In genomic region chrX:136210243-136210642, GRCh38 we compare ENCODE assay signal across 12 cellular contexts. TPM values are rescaled to one million over a fixed set of nuclear protein-coding genes. Genes with fewer than 3 reads are reported as not detected.
A peak's percentile ranks its signal among the peaks of the same experiment; 100 is the strongest.
DNase-seq lines count a peak whose midpoint lies in the region; ATAC-seq and TF ChIP-seq lines count a peak whose summit lies in the region.
"Had no signal": no experiment of that assay in that cellular context is flagged by ENCODE, and none has a peak within 500 bp of the region (broad histone marks: within the 10 kb centered on the region; RNA-seq: fewer than 3 reads in every experiment).

No MANE protein-coding gene starts in this region.

- no peak overlapping the region for H4K8ac ChIP-seq in neuronal stem cell (ENCODE audit: low read depth, low read length)

- H3K9me3 Mint-ChIP-seq in dendritic cell treated with granulocyte-macrophage colony-stimulating factor and Interleukin-4, amounts not matched to agents 40 ng/mL and 50 ng/mL, for 4 days, result no peaks in the 10 kb centered on the region
- no peaks in the 10 kb centered on the region for H3K9me3 Mint-ChIP-seq in stimulated activated naive B cell treated with anti-CD40 and anti-IgM and Interleukin-4, amounts not matched to agents 10 μg/mL and 1 μg/mL and 100 μg/mL, for 72 hours
- H3K9me3 Mint-ChIP-seq: CD8-positive, alpha-beta memory T cell had no signal

- H3K9me3 ChIP-seq in Karpas-422 (ENCODE audit: low read length) (no peaks in the 10 kb centered on the region), neuronal stem cell (replicated peaks in 1 of 2; ENCODE audit: control insufficient read depth in 2 of 2, insufficient read depth in 1 of 2, low read depth in 1 of 2, low read length in 2 of 2) (no peaks in the 10 kb centered on the region)

- H3K4ac ChIP-seq in neuronal stem cell (ENCODE audit: low read length), result no peak overlapping the region

- intact Hi-C loops in dendritic cell treated with granulocyte-macrophage colony-stimulating factor and Interleukin-4, amounts not matched to agents 40 ng/mL and 50 ng/mL, for 4 days (cut with micrococcal nuclease), result no loop called here

- no peak overlapping the region for H2BK12ac ChIP-seq in neuronal stem cell (ENCODE audit: low read length)

- no peak overlapping the region for H4K91ac ChIP-seq in neuronal stem cell (ENCODE audit: low read depth, low read length, poor library complexity)

- no peak overlapping the region for H3K27ac Mint-ChIP-seq in dendritic cell treated with granulocyte-macrophage colony-stimulating factor and Interleukin-4, amounts not matched to agents 40 ng/mL and 50 ng/mL, for 4 days
- H3K27ac Mint-ChIP-seq in stimulated activated naive B cell treated with anti-CD40 and anti-IgM and Interleukin-4, amounts not matched to agents 10 μg/mL and 1 μg/mL and 100 μg/mL, for 72 hours, result no peak overlapping the region

- H3K79me1 ChIP-seq in neuronal stem cell (ENCODE audit: low read depth, low read length), result no peaks in the 10 kb centered on the region

- H4K20me1 ChIP-seq in Karpas-422 (ENCODE audit: insufficient read depth, low read depth, low read length), result no peaks in the 10 kb centered on the region

- H3K27ac ChIP-seq in Karpas-422 (ENCODE audit: low read length) (no peak overlapping the region), neuronal stem cell (replicated peaks; ENCODE audit: low read length) (no peak overlapping the region), coronary artery (peak overlapping the region in 1 of 2 donors; percentile 89)

- H2AFZ ChIP-seq in Karpas-422 (ENCODE audit: low read length) (no peak overlapping the region), neuronal stem cell (ENCODE audit: low read length) (no peak overlapping the region)

- peaks cover 19% of the 10 kb centered on the region for H3K4me1 ChIP-seq in Karpas-422 (ENCODE audit: low read length)
- peaks cover 3 to 11% of the 10 kb centered on the region in 2 donors for H3K4me1 ChIP-seq in neuronal stem cell (ENCODE audit: control insufficient read depth in 2 of 2, insufficient read depth in 1 of 2, low read depth in 1 of 2, low read length in 2 of 2)

- H3K27me3 ChIP-seq in Karpas-422 (ENCODE audit: low read length) (no peaks in the 10 kb centered on the region), neuronal stem cell (ENCODE audit: control insufficient read depth in 3 of 3, insufficient read depth in 3 of 3, low read depth in 1 of 3, low read length in 3 of 3) (peaks cover 0 to 2% (median 0%) of the 10 kb centered on the region in 3 experiments)

- no peak overlapping the region for H2BK120ac ChIP-seq in neuronal stem cell (ENCODE audit: low read depth, low read length)

- peak; percentile 75 for ATAC-seq in GM19397 (IDR thresholded peaks at IDR 0.05; ENCODE audit: unreplicated experiment)
- peak; percentile 92 for ATAC-seq in stimulated activated naive B cell treated with anti-CD40 and anti-IgM and Interleukin-4, amounts not matched to agents 10 μg/mL and 1 μg/mL and 100 μg/mL, for 72 hours (replicated peaks)
- no peak for ATAC-seq in HG03521 (IDR thresholded peaks at IDR 0.05; ENCODE audit: unreplicated experiment)
- ATAC-seq in HG02623 (IDR thresholded peaks at IDR 0.05; ENCODE audit: unreplicated experiment), result no peak

- H3K36me3 ChIP-seq in Karpas-422 (ENCODE audit: insufficient read depth, low read length), result no peaks in the 10 kb centered on the region
- H3K36me3 ChIP-seq in neuronal stem cell (replicated peaks in 1 of 2; ENCODE audit: control insufficient read depth in 2 of 2, insufficient read depth in 2 of 2, low read length in 2 of 2), result peaks cover 7 to 11% of the 10 kb centered on the region in 2 donors

- no CpG with 5 or more reads among the region's 7 CpGs for WGBS in neuronal stem cell (ENCODE audit: extremely low coverage in 2 of 2, insufficient read length in 2 of 2, insufficient replicate concordance in 1 of 2), 2 donors

- H3K36me3 Mint-ChIP-seq in dendritic cell treated with granulocyte-macrophage colony-stimulating factor and Interleukin-4, amounts not matched to agents 40 ng/mL and 50 ng/mL, for 4 days (ENCODE audit: low read depth), result peaks cover 12% of the 10 kb centered on the region
- peaks cover 14 to 28% of the 10 kb centered on the region in 2 donors for H3K36me3 Mint-ChIP-seq in stimulated activated naive B cell treated with anti-CD40 and anti-IgM and Interleukin-4, amounts not matched to agents 10 μg/mL and 1 μg/mL and 100 μg/mL, for 72 hours

- H2BK15ac ChIP-seq in neuronal stem cell (ENCODE audit: low read length), result no peak overlapping the region

- peak; percentile 72 for DNase-seq in Karpas-422
- DNase-seq in stimulated activated naive B cell treated with anti-CD40 and anti-IgM and Interleukin-4, amounts not matched to agents 10 μg/mL and 1 μg/mL and 100 μg/mL, for 72 hours, result peak; percentile 10
- no peak for DNase-seq in neuronal stem cell (ENCODE audit: low spot score)
- DNase-seq in coronary artery (ENCODE audit: low spot score), result no peak
- DNase-seq: activated CD4-positive, alpha-beta T cell treated with anti-CD3 and anti-CD28 coated beads for 1 hour; CD8-positive, alpha-beta memory T cell; NCI-H1105; NCI-H446 had no signal

- no peak overlapping the region for H3K23ac ChIP-seq in neuronal stem cell (ENCODE audit: low read depth, low read length, poor library complexity)

- H3K9me2 ChIP-seq in Karpas-422 (replicated peaks; ENCODE audit: insufficient read depth, low read length), result no peaks in the 10 kb centered on the region

- H2BK5ac ChIP-seq in neuronal stem cell (ENCODE audit: low read length), result no peak overlapping the region

- H3K4me3 ChIP-seq in Karpas-422 (ENCODE audit: low read length) (no peak overlapping the region), neuronal stem cell (ENCODE audit: low read length in 2 of 2) (no peak overlapping the region), coronary artery (no peak overlapping the region)

- peak overlapping the region; percentile 6 for H3K4me3 Mint-ChIP-seq in dendritic cell treated with granulocyte-macrophage colony-stimulating factor and Interleukin-4, amounts not matched to agents 40 ng/mL and 50 ng/mL, for 4 days
- H3K4me3 Mint-ChIP-seq in stimulated activated naive B cell treated with anti-CD40 and anti-IgM and Interleukin-4, amounts not matched to agents 10 μg/mL and 1 μg/mL and 100 μg/mL, for 72 hours, result peak overlapping the region; percentile 17 to 66

- peaks cover 15% of the 10 kb centered on the region for H3K4me1 Mint-ChIP-seq in dendritic cell treated with granulocyte-macrophage colony-stimulating factor and Interleukin-4, amounts not matched to agents 40 ng/mL and 50 ng/mL, for 4 days (ENCODE audit: low read depth)
- H3K4me1 Mint-ChIP-seq in stimulated activated naive B cell treated with anti-CD40 and anti-IgM and Interleukin-4, amounts not matched to agents 10 μg/mL and 1 μg/mL and 100 μg/mL, for 72 hours, result peaks cover 22 to 28% of the 10 kb centered on the region in 2 donors

- H3K79me2 ChIP-seq in Karpas-422 (ENCODE audit: low read length), result no peaks in the 10 kb centered on the region

- H3K9ac ChIP-seq in Karpas-422 (ENCODE audit: low read length) (0 out of 2 replicates have a peak overlapping the region, but pooled peaks have one; percentile 6), neuronal stem cell (ENCODE audit: low read depth, low read length, poor library complexity) (no peak overlapping the region)

- H3K27me3 Mint-ChIP-seq in dendritic cell treated with granulocyte-macrophage colony-stimulating factor and Interleukin-4, amounts not matched to agents 40 ng/mL and 50 ng/mL, for 4 days, result no peaks in the 10 kb centered on the region
- H3K27me3 Mint-ChIP-seq in stimulated activated naive B cell treated with anti-CD40 and anti-IgM and Interleukin-4, amounts not matched to agents 10 μg/mL and 1 μg/mL and 100 μg/mL, for 72 hours, result peaks cover 0 to 5% of the 10 kb centered on the region in 2 donors

- H3K18ac ChIP-seq in neuronal stem cell (ENCODE audit: low read length), result no peak overlapping the region

- H3K14ac ChIP-seq in neuronal stem cell (ENCODE audit: low read length), result no peak overlapping the region

- H3K4me2 ChIP-seq in Karpas-422 (ENCODE audit: low read depth, low read length, poor library complexity, severe bottlenecking) (peak overlapping the region; percentile 38), neuronal stem cell (ENCODE audit: insufficient read depth, low read length, poor library complexity, severe bottlenecking) (no peak overlapping the region)

- no peak for TF ChIP-seq CTCF in coronary artery (IDR thresholded peaks at IDR 0.05)

- H2AK5ac ChIP-seq in neuronal stem cell (ENCODE audit: low read depth, low read length), result no peak overlapping the region

RNA-seq across cellular contexts. Expression of gene MAP7D3, which starts 41.0 kb away (rescaled TPM):
- total RNA-seq in Karpas-422 (2014; rRNA removed; shearing (Covaris generic); ENCODE audit: low replicate concordance), result 25.3 and 27.2 TPM in 2 replicates
- 26.6 TPM for polyA plus RNA-seq in neuronal stem cell (2013, experiment 1 of 2)
- 31.4 TPM for polyA plus RNA-seq in neuronal stem cell (2013, experiment 2 of 2)

Comparison
In these comparisons a context has a peak if more than half of its experiments do, and no peak if none do; other contexts are left out.
1. ATAC-seq: peak in GM19397 (single experiment) and stimulated activated naive B cell treated with anti-CD40 and anti-IgM and Interleukin-4, amounts not matched to agents 10 μg/mL and 1 μg/mL and 100 μg/mL, for 72 hours (2 of 2); none in HG03521 (single experiment) and HG02623 (single experiment).
2. DNase-seq: peak in Karpas-422 (single experiment) and stimulated activated naive B cell treated with anti-CD40 and anti-IgM and Interleukin-4, amounts not matched to agents 10 μg/mL and 1 μg/mL and 100 μg/mL, for 72 hours (single experiment); none in neuronal stem cell (single experiment) and coronary artery (single experiment).